Comparison of ENCODE assay signal across 38 cellular contexts in genomic region chr17:11212792-11213191, GRCh38. TPM values are rescaled to one million over a fixed set of nuclear protein-coding genes. Genes with fewer than 3 reads are reported as not detected.
DNase-seq lines count a peak whose midpoint lies in the region; ATAC-seq, FAIRE-seq and TF ChIP-seq lines count a peak whose summit lies in the region.
"Had no signal": no experiment of that assay in that cellular context is flagged by ENCODE, and none has a peak within 500 bp of the region (broad histone marks: within the 10 kb centered on the region; RNA-seq: fewer than 3 reads in every experiment).

No MANE protein-coding gene starts in this region.

- no peaks in the 10 kb centered on the region for H3K36me3 Mint-ChIP-seq in glutamatergic neuron (ENCODE audit: unreplicated experiment)
- H3K36me3 Mint-ChIP-seq in activated CD4-positive, alpha-beta T cell treated with anti-CD3 and anti-CD28 coated beads, Interleukin-2, amount 10 ng/mL, durations not matched to agents 24 days and 14 days (ENCODE audit: low read depth): no peaks in the 10 kb centered on the region
- H3K36me3 Mint-ChIP-seq: CD14-positive monocyte; CD4-positive, alpha-beta memory T cell; CD8-positive, alpha-beta memory T cell; CD8-positive, alpha-beta T cell had no signal

- DNase-seq in A673 (ENCODE audit: low spot score) (peak; percentile 70), glutamatergic neuron (no peak), GM19239 (ENCODE audit: insufficient read length, low spot score) (no peak), D341Med (ENCODE audit: low spot score) (no peak)
- no peak for DNase-seq in activated CD4-positive, alpha-beta T cell treated with anti-CD3 and anti-CD28 coated beads, Interleukin-2, amount 10 ng/mL, durations not matched to agents 24 days and 14 days
- DNase-seq: 8988T; ACHN; AML-193; BE2C; C1 segment of cervical spinal cord; Caco-2; Calu3; CD4-positive, alpha-beta memory T cell; CD4-positive, alpha-beta T cell; CD4-positive, CD25-positive, alpha-beta regulatory T cell; CD8-positive, alpha-beta memory T cell; CD8-positive, alpha-beta T cell; COR-L47; DMS 273 treated with DMSO at 0.1 percent for 48 hours; DMS153; DMS53; DMS79; DMS79 treated with DMSO at 0.1 percent for 48 hours; DND-41; EL had no signal

- no peaks in the 10 kb centered on the region for H3K36me3 ChIP-seq in A673 (ENCODE audit: insufficient read depth, low read length, poor library complexity, severe bottlenecking)
- no peaks in the 10 kb centered on the region for H3K36me3 ChIP-seq in gastroesophageal sphincter
- H3K36me3 ChIP-seq: BE2C; BLaER1; BLaER1 treated with 17β-estradiol and CSF1 and Interleukin-3, amounts not matched to agents 10 nM and 100 nM had no signal

- peak overlapping the region; percentile 8 for H3K4me3 Mint-ChIP-seq in glutamatergic neuron (ENCODE audit: unreplicated experiment)
- no peak overlapping the region for H3K4me3 Mint-ChIP-seq in activated CD4-positive, alpha-beta T cell treated with anti-CD3 and anti-CD28 coated beads, Interleukin-2, amount 10 ng/mL, durations not matched to agents 24 days and 14 days
- H3K4me3 Mint-ChIP-seq: B cell; CD14-positive monocyte; CD4-positive, alpha-beta memory T cell; CD4-positive, alpha-beta T cell; CD4-positive, CD25-positive, alpha-beta regulatory T cell; CD8-positive, alpha-beta memory T cell; CD8-positive, alpha-beta T cell had no signal

- no peaks in the 10 kb centered on the region for H3K27me3 Mint-ChIP-seq in glutamatergic neuron (ENCODE audit: unreplicated experiment)
- no peaks in the 10 kb centered on the region for H3K27me3 Mint-ChIP-seq in activated CD4-positive, alpha-beta T cell treated with anti-CD3 and anti-CD28 coated beads, Interleukin-2, amount 10 ng/mL, durations not matched to agents 24 days and 14 days
- H3K27me3 Mint-ChIP-seq: B cell; CD4-positive, alpha-beta memory T cell; CD4-positive, alpha-beta T cell; CD4-positive, CD25-positive, alpha-beta regulatory T cell; CD8-positive, alpha-beta memory T cell had no signal

- CTCF ChIA-PET in A673 (lab: Charles Lee): no interaction called here

- no peak for FAIRE-seq in GM19239 (lab: Jason Lieb, UNC)
- FAIRE-seq: A204.1, A549, D721Med had no signal

- peaks cover 6% of the 10 kb centered on the region for H3K9me3 Mint-ChIP-seq in glutamatergic neuron (ENCODE audit: unreplicated experiment)
- peaks cover 16% of the 10 kb centered on the region for H3K9me3 Mint-ChIP-seq in activated CD4-positive, alpha-beta T cell treated with anti-CD3 and anti-CD28 coated beads, Interleukin-2, amount 10 ng/mL, durations not matched to agents 24 days and 14 days

- POLR2A ChIA-PET in A673 (lab: Charles Lee; ENCODE audit: low non-redundant PET): no interaction called here

- H3K9me3 ChIP-seq in A673 (ENCODE audit: low read depth, low read length, poor library complexity, severe bottlenecking) (peaks cover 10% of the 10 kb centered on the region), gastroesophageal sphincter (peaks cover 0 to 24% (median 0%) of the 10 kb centered on the region in 3 donors)
- H3K9me3 ChIP-seq: BE2C, Caco-2 had no signal

- ATAC-seq in gastroesophageal sphincter: peak; percentile 7
- ATAC-seq: A549; CD8-positive, alpha-beta T cell had no signal

- H3K4me1 Mint-ChIP-seq in glutamatergic neuron (ENCODE audit: low read depth, unreplicated experiment): peaks cover 17% of the 10 kb centered on the region
- no peaks in the 10 kb centered on the region for H3K4me1 Mint-ChIP-seq in activated CD4-positive, alpha-beta T cell treated with anti-CD3 and anti-CD28 coated beads, Interleukin-2, amount 10 ng/mL, durations not matched to agents 24 days and 14 days
- H3K4me1 Mint-ChIP-seq: B cell; CD14-positive monocyte; CD4-positive, alpha-beta memory T cell; CD8-positive, alpha-beta memory T cell had no signal

- H3K4me3 ChIP-seq in A673 (ENCODE audit: low read depth, low read length, poor library complexity, severe bottlenecking) (no peak overlapping the region), gastroesophageal sphincter (no peak overlapping the region)
- H3K4me3 ChIP-seq: A549; BLaER1; BLaER1 treated with 17β-estradiol and CSF1 and Interleukin-3, amounts not matched to agents 10 nM and 100 nM had no signal

- TF ChIP-seq EP300 in gastroesophageal sphincter (IDR thresholded peaks at IDR 0.05): no peak

- intact Hi-C loops in A673 (cut with micrococcal nuclease; ENCODE audit: unreplicated experiment): no loop called here
- intact Hi-C loops in activated CD4-positive, alpha-beta T cell treated with anti-CD3 and anti-CD28 coated beads, Interleukin-2, amount 10 ng/mL, durations not matched to agents 24 days and 14 days (cut with micrococcal nuclease): no loop called here

- no peak for TF ChIP-seq POLR2A in gastroesophageal sphincter (IDR thresholded peaks at IDR 0.05)

- peak overlapping the region; percentile 30 for H3K27ac Mint-ChIP-seq in glutamatergic neuron (ENCODE audit: unreplicated experiment)
- no peak overlapping the region for H3K27ac Mint-ChIP-seq in activated CD4-positive, alpha-beta T cell treated with anti-CD3 and anti-CD28 coated beads, Interleukin-2, amount 10 ng/mL, durations not matched to agents 24 days and 14 days
- H3K27ac Mint-ChIP-seq: B cell; CD14-positive monocyte; CD4-positive, alpha-beta memory T cell; CD4-positive, alpha-beta T cell; CD4-positive, CD25-positive, alpha-beta regulatory T cell; CD8-positive, alpha-beta memory T cell; CD8-positive, alpha-beta T cell had no signal

- H3K27ac ChIP-seq in A673 (ENCODE audit: low read depth, low read length, poor library complexity, severe bottlenecking) (no peak overlapping the region), gastroesophageal sphincter (no peak overlapping the region)
- H3K27ac ChIP-seq: 22Rv1; A549; BLaER1; BLaER1 treated with 17β-estradiol and CSF1 and Interleukin-3, amounts not matched to agents 10 nM and 100 nM; C4-2B had no signal

- no TSS peak for BruUV-seq in A673 (replicated peaks; lab: Mats Ljungman, UMichigan)

- WGBS in gastroesophageal sphincter (ENCODE audit: low coverage in 1 of 2), 2 donors: 69 to 86% methylated on average over 2 of the region's 2 CpGs

- H3K4me1 ChIP-seq in A673 (ENCODE audit: insufficient read depth, low read length, poor library complexity, severe bottlenecking) (no peaks in the 10 kb centered on the region), gastroesophageal sphincter (no peaks in the 10 kb centered on the region)
- H3K4me1 ChIP-seq: A549; BE2C; BLaER1; BLaER1 treated with 17β-estradiol and CSF1 and Interleukin-3, amounts not matched to agents 10 nM and 100 nM; Caco-2 had no signal

- no peaks in the 10 kb centered on the region for H3K27me3 ChIP-seq in A673 (replicated peaks; ENCODE audit: insufficient read depth, low read depth, low read length, poor library complexity)
- peaks cover 7% of the 10 kb centered on the region for H3K27me3 ChIP-seq in gastroesophageal sphincter
- H3K27me3 ChIP-seq: BE2C; BLaER1; BLaER1 treated with 17β-estradiol and CSF1 and Interleukin-3, amounts not matched to agents 10 nM and 100 nM had no signal

- TF ChIP-seq CTCF in A673 (conservative IDR thresholded peaks at IDR 0.05; ENCODE audit: low read depth, low read length): no peak
- no peak for TF ChIP-seq CTCF in gastroesophageal sphincter (IDR thresholded peaks at IDR 0.05)
- TF ChIP-seq CTCF in glutamatergic neuron (IDR thresholded peaks at IDR 0.05; ENCODE audit: partially characterized antibody, unreplicated experiment): no peak

RNA-seq across cellular contexts. Expression of gene SHISA6, which starts 28.2 kb away (rescaled TPM):
- 40.0 and 42.0 TPM in 2 replicates for total RNA-seq in A673 (2021)
- total RNA-seq in gastroesophageal sphincter: 1 to 10 TPM in 2 of 4 donors, under 1 TPM in 2; 0.31 to 1.5 (median 0.90) TPM
- 12.6 TPM for total RNA-seq in glutamatergic neuron (ENCODE audit: unreplicated experiment)
- total RNA-seq in activated CD4-positive, alpha-beta T cell treated with anti-CD3 and anti-CD28 coated beads, Interleukin-2, amount 10 ng/mL, durations not matched to agents 24 days and 14 days: not detected in 2 replicates
- total RNA-seq: A172; B cell; Calu3; CD4-positive, alpha-beta memory T cell; CD4-positive, alpha-beta T cell; CD4-positive, CD25-positive, alpha-beta regulatory T cell; CD8-positive, alpha-beta memory T cell; CD8-positive, alpha-beta T cell; Daoy; G401 had no signal
